In genomic region chr6:52594216-52594615, GRCh38 we compare ENCODE assay signal across 2 cellular contexts.
TF ChIP-seq lines count a peak whose summit lies in the region.

No MANE protein-coding gene starts in this region.

TF ChIP-seq in SK-N-SH, 30 proteins besides CTCF, POLR2A, EP300 and RAD21 (continued from another document):
- TF ChIP-seq ZBTB33 (IDR thresholded peaks at IDR 0.05; ENCODE audit: borderline replicate concordance, low read depth) (no peak), FOXM1 (IDR thresholded peaks at IDR 0.05; ENCODE audit: low read depth) (no peak)

TF ChIP-seq in SK-N-SH treated with all-trans-retinoic acid at 6 μM for 48 hours, 23 proteins besides CTCF, POLR2A, EP300 and RAD21 (continued from another document):
- TF ChIP-seq TSHZ2 (CRISPR knock-in tag; IDR thresholded peaks at IDR 0.05) (no peak), TCF4 (CRISPR knock-in tag; IDR thresholded peaks at IDR 0.05; ENCODE audit: borderline replicate concordance) (no peak), ZFP3 (CRISPR knock-in tag; IDR thresholded peaks at IDR 0.05) (no peak), ZNF8 (CRISPR knock-in tag; IDR thresholded peaks at IDR 0.05) (no peak), PPARA (CRISPR knock-in tag; IDR thresholded peaks at IDR 0.05; ENCODE audit: borderline replicate concordance) (no peak), ZNF70 (CRISPR knock-in tag; IDR thresholded peaks at IDR 0.05) (no peak), BACH2 (CRISPR knock-in tag; IDR thresholded peaks at IDR 0.05; ENCODE audit: borderline replicate concordance) (no peak), SNAI2 (CRISPR knock-in tag; IDR thresholded peaks at IDR 0.05) (no peak), ARNTL (CRISPR knock-in tag; IDR thresholded peaks at IDR 0.05; ENCODE audit: borderline replicate concordance, low read depth) (no peak), RARB (CRISPR knock-in tag; IDR thresholded peaks at IDR 0.05) (no peak), POU6F1 (CRISPR knock-in tag; IDR thresholded peaks at IDR 0.05; ENCODE audit: borderline replicate concordance, low read depth) (no peak), GLIS3 (CRISPR knock-in tag; IDR thresholded peaks at IDR 0.05) (no peak), ZNF565 (CRISPR knock-in tag; conservative IDR thresholded peaks at IDR 0.05; ENCODE audit: low read depth) (no peak)
